ENCODE assay signal across 4 cellular contexts in genomic region chr16:70173916-70174315, GRCh38. TPM values are rescaled to one million over a fixed set of nuclear protein-coding genes. Genes with fewer than 3 reads are reported as not detected.
"Had no signal": no experiment of that assay in that cellular context is flagged by ENCODE, and none has a peak within 500 bp of the region (broad histone marks: within the 10 kb centered on the region; RNA-seq: fewer than 3 reads in every experiment).

No MANE protein-coding gene starts in this region.

RNA-seq across cellular contexts. Expression of gene CLEC18C, which starts 0.3 kb away (rescaled TPM):
- total RNA-seq: left ventricle myocardium superior, mesenteric fat pad, sigmoid colon had no signal
- polyA plus RNA-seq: immature natural killer cell had no signal
